In genomic region chr7:71984348-71984747, GRCh38 we compare ENCODE assay signal across 3 cellular contexts.
"Had no signal": no experiment of that assay in that cellular context is flagged by ENCODE, and none has a peak within 500 bp of the region (broad histone marks: within the 10 kb centered on the region; RNA-seq: fewer than 3 reads in every experiment).

No MANE protein-coding gene starts in this region.

- DNase-seq: GDM1, GF-D8 had no signal

- ATAC-seq: GM12878 had no signal

- H3K4me3 ChIP-seq: GM12878 had no signal
